21 cellular contexts compared by ENCODE assay signal in genomic region chr22:48665286-48666010, GRCh38.
DNase-seq lines count a peak whose midpoint lies in the region; FAIRE-seq and TF ChIP-seq lines count a peak whose summit lies in the region.
"Had no signal": no experiment of that assay in that cellular context is flagged by ENCODE, and none has a peak within 500 bp of the region (broad histone marks: within the 10 kb centered on the region; RNA-seq: fewer than 3 reads in every experiment).

No MANE protein-coding gene starts in this region.

- in situ Hi-C loops in GM23248 (cut with MboI): no loop called here

- FAIRE-seq in urothelium cell line (lab: Jason Lieb, UNC): no peak
- FAIRE-seq: HTR-8/SVneo had no signal

- H3K9me3 ChIP-seq in A673 (ENCODE audit: low read depth, low read length, poor library complexity, severe bottlenecking) (no peaks in the 10 kb centered on the region), GM23248 (ENCODE audit: low read depth) (no peaks in the 10 kb centered on the region), SK-N-MC (ENCODE audit: low read depth, low read length) (no peaks in the 10 kb centered on the region)
- H3K9me3 ChIP-seq: Peyer's patch had no signal

- POLR2A ChIA-PET in A673 (lab: Charles Lee; ENCODE audit: low non-redundant PET): no interaction called here

- H3F3A ChIP-seq in GM23248 (ENCODE audit: insufficient read depth): no peaks in the 10 kb centered on the region

- TF ChIP-seq CTCF in A673 (conservative IDR thresholded peaks at IDR 0.05; ENCODE audit: low read depth, low read length): no peak

- H3K27me3 ChIP-seq in A673 (replicated peaks; ENCODE audit: insufficient read depth, low read depth, low read length, poor library complexity): no peaks in the 10 kb centered on the region
- no peaks in the 10 kb centered on the region for H3K27me3 ChIP-seq in GM23248 (replicated peaks; ENCODE audit: insufficient read depth)
- H3K27me3 ChIP-seq: Peyer's patch had no signal

- H3K9me2 ChIP-seq in GM23248 (ENCODE audit: insufficient read depth): no peaks in the 10 kb centered on the region

- H2AFZ ChIP-seq in GM23248: no peak overlapping the region

- intact Hi-C loops in A673 (cut with micrococcal nuclease; ENCODE audit: unreplicated experiment): loop anchor here (10.0 kb wide), 1 partner anchor 91 kb away; no protein-coding TSS in a partner anchor

- H3K9ac ChIP-seq in GM23248 (no peak overlapping the region), SK-N-MC (ENCODE audit: insufficient read length) (no peak overlapping the region)

- H3K36me3 ChIP-seq in A673 (ENCODE audit: insufficient read depth, low read length, poor library complexity, severe bottlenecking) (peaks cover 10% of the 10 kb centered on the region), GM23248 (ENCODE audit: low read depth) (no peaks in the 10 kb centered on the region), SK-N-MC (ENCODE audit: insufficient read depth, low read length) (peaks cover 6% of the 10 kb centered on the region; the same call in 1 of the 2 replicates)
- H3K36me3 ChIP-seq: Peyer's patch had no signal

- no peaks in the 10 kb centered on the region for H4K20me1 ChIP-seq in GM23248 (ENCODE audit: insufficient read depth)

- 15 to 18% methylated on average over 23 of the region's 23 CpGs for WGBS in GM23248 (ENCODE audit: low coverage in 1 of 2, low lambda C conversion rate in 2 of 2, missing lambda C conversion rate in 2 of 2), 2 experiments

- H3K4me1 ChIP-seq in A673 (ENCODE audit: insufficient read depth, low read length, poor library complexity, severe bottlenecking) (peaks cover 19% of the 10 kb centered on the region), GM23248 (ENCODE audit: insufficient read depth) (no peaks in the 10 kb centered on the region)
- H3K4me1 ChIP-seq: Peyer's patch had no signal

- H3K27ac ChIP-seq in A673 (ENCODE audit: low read depth, low read length, poor library complexity, severe bottlenecking): no peak overlapping the region
- no peak overlapping the region for H3K27ac ChIP-seq in GM23248
- H3K27ac ChIP-seq in SK-N-MC: peak overlapping the region; percentile 76
- H3K27ac ChIP-seq: Peyer's patch had no signal

- CTCF ChIA-PET in A673 (lab: Charles Lee): no interaction called here

- BruUV-seq in A673 (replicated peaks; lab: Mats Ljungman, UMichigan): no TSS peak

- no peak overlapping the region for H3K4me2 ChIP-seq in GM23248 (ENCODE audit: unreplicated experiment)

- DNase-seq in A673 (ENCODE audit: low spot score) (peak; percentile 44), AG08395 (ENCODE audit: low spot score) (peak; percentile 93), GM23248 (peak; percentile 61), SK-N-MC (ENCODE audit: low read depth, low spot score) (no peak), cerebellum (ENCODE audit: low spot score) (no peak), urothelium cell line (ENCODE audit: low spot score) (no peak), iPS-NIHi11 (ENCODE audit: low spot score) (no peak)
- DNase-seq: DMS53, GDM1, H9, HFFc6, KG1, NCI-H1092, NCI-H1436, NCI-H187 treated with DMSO at 0.1 percent for 48 hours, NCI-H2107, NCI-H2227 treated with DMSO at 0.1 percent for 48 hours, NCI-H510A, Peyer's patch, T-cell had no signal

- H3K79me2 ChIP-seq in GM23248 (ENCODE audit: insufficient read depth): no peaks in the 10 kb centered on the region

- H3K4me3 ChIP-seq in A673 (ENCODE audit: low read depth, low read length, poor library complexity, severe bottlenecking): no peak overlapping the region
- no peak overlapping the region for H3K4me3 ChIP-seq in GM23248
- H3K4me3 ChIP-seq in SK-N-MC: no peak overlapping the region
- H3K4me3 ChIP-seq: Peyer's patch had no signal

Comparison
In these comparisons a context has a peak if more than half of its experiments do, and no peak if none do; other contexts are left out.
1. DNase-seq: peak in A673 (single experiment), AG08395 (single experiment) and GM23248 (single experiment); none in SK-N-MC (single experiment), cerebellum (single experiment), urothelium cell line (single experiment) and iPS-NIHi11 (single experiment).